In the genomic region with DNA sequence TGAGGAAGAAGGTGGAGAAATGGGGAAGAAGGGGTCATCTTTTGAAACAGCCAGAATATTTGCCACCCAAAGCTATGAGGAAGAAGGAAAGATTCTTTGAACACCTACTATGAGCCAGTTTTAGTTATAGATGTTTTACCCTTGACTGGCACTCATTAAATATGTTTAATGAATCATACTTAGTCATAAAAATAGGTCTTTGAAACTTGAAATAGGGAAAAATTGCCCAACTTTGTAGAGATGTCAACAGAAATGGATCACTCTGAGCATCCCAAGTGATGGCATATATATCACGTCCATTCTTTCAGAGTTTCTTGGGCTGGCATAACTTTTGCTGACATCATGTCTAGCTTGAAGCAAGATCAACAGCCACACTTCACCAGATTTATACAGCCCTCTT, we compare ENCODE assay signal across 25 cellular contexts.
"Had no signal": no experiment of that assay in that cellular context is flagged by ENCODE, and none has a peak within 500 bp of the region (broad histone marks: within the 10 kb centered on the region; RNA-seq: fewer than 3 reads in every experiment).

No MANE protein-coding gene starts in this region.

- DNase-seq: occipital lobe; ovary; posterior cingulate gyrus; psoas muscle; right cardiac atrium; right lobe of liver; sigmoid colon; small intestine; stimulated activated CD4-positive, alpha-beta T cell treated with anti-CD3 and anti-CD28 coated beads, Interleukin-15, amount 100 ng/mL, for 24 hours; stimulated activated CD4-positive, alpha-beta T cell treated with anti-CD3 and anti-CD28 coated beads, Interleukin-2, amount 100 ng/mL, for 24 hours; stimulated activated CD4-positive, alpha-beta T cell treated with anti-CD3 and anti-CD28 coated beads, Interleukin-2, amount 100 ng/mL, for 48 hours; stimulated activated CD4-positive, alpha-beta T cell treated with anti-CD3 and anti-CD28 coated beads, Interleukin-4, amount 100 ng/mL, for 24 hours; stimulated activated naive B cell treated with anti-CD40 and anti-IgM and Interleukin-4, amounts not matched to agents 10 μg/mL and 1 μg/mL and 100 μg/mL, for 72 hours; stimulated activated naive CD4-positive, alpha-beta T cell treated with Interleukin-2 at 50 U/mL for 16 hours; stomach; thyroid gland; trophoblast cell; upper lobe of left lung had no signal

- H3K79me2 ChIP-seq: parathyroid adenoma had no signal

- H3K27me3 ChIP-seq: neural progenitor cell, ovary, right lobe of liver, sigmoid colon, stomach, thyroid gland, tibial nerve, upper lobe of left lung, vagina had no signal

- FAIRE-seq: small intestine, urothelium cell line had no signal

- H3K9ac ChIP-seq: neural progenitor cell, parathyroid adenoma had no signal

- H3K4me3 ChIP-seq: neural progenitor cell, ovary, psoas muscle, right lobe of liver, sigmoid colon, stomach, thoracic aorta, thyroid gland, tibial nerve, upper lobe of left lung, vagina had no signal

- H3K36me3 ChIP-seq: neural progenitor cell, ovary, right lobe of liver, sigmoid colon, stomach, thoracic aorta, thyroid gland, tibial nerve, upper lobe of left lung, vagina had no signal

- H3K4me2 ChIP-seq: neural progenitor cell had no signal

- H3K27ac ChIP-seq: neural progenitor cell, ovary, parathyroid adenoma, psoas muscle, right lobe of liver, sigmoid colon, stomach, thoracic aorta, thyroid gland, tibial nerve, upper lobe of left lung, vagina had no signal

- H2AFZ ChIP-seq: neural progenitor cell, parathyroid adenoma had no signal

- H3K4me1 ChIP-seq: neural progenitor cell, parathyroid adenoma, psoas muscle, right lobe of liver, sigmoid colon, stomach, thyroid gland, tibial nerve, upper lobe of left lung, vagina had no signal

- H3K9me3 ChIP-seq: ovary, psoas muscle, right lobe of liver, thyroid gland had no signal

- ATAC-seq: psoas muscle; right cardiac atrium; right lobe of liver; stimulated activated effector memory CD8-positive, alpha-beta T cell treated with anti-CD3 and anti-CD28 coated beads, Interleukin-12 subunit alpha, Interleukin-12 subunit beta, amount 100 ng/mL, for 72 hours; stimulated activated naive B cell treated with anti-CD40 and anti-IgM and Interleukin-4, amounts not matched to agents 10 μg/mL and 1 μg/mL and 100 μg/mL, for 72 hours had no signal
